In the genomic region with DNA sequence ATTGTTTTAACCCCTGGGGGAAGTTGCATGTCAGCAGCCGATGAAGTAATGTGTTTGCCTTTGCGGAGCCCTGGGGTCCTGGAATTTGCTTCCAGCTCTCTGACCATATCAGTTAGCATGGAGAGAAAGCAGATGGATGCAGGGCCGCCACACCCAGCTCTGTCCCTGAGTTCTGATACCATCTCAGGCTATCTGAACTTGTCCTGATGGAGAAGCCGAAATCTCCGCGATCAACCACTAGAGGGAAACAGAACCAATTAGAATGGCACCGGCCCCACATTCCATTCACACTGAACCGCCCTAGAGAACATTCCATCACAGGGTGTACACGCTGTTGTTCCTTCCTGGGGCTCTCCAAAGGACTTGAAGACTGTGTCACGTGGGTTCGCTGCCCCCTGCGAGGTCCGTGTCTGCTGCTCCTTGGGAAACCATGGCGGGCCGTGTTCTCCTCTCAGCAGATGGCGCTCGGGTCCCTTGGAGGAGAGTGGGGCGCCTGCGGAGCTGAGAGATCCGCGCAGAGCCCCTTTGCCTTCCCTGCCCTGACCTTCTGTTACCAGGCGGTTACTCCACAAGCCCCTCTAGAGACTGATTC, we compare ENCODE assay signal across 8 cellular contexts.
A peak's percentile ranks its signal among the peaks of the same experiment; 100 is the strongest.
DNase-seq lines count a peak whose midpoint lies in the region; ATAC-seq, FAIRE-seq and TF ChIP-seq lines count a peak whose summit lies in the region.

No MANE protein-coding gene starts in this region.

- no peaks in the 10 kb centered on the region for H4K20me1 ChIP-seq in HepG2 (ENCODE audit: insufficient read depth, low read length)

- WGBS in HepG2 (ENCODE audit: low lambda C conversion rate), result 11% methylated on average over 18 of the region's 22 CpGs

- no peak for TF ChIP-seq EP300 in HepG2 (IDR thresholded peaks at IDR 0.05; ENCODE audit: low read depth in 2 of 2, low read length in 2 of 2)
- no peak for TF ChIP-seq EP300 in HepG2 (CRISPR knock-in tag; IDR thresholded peaks at IDR 0.05; ENCODE audit: borderline replicate concordance)

- DNase-seq in NCI-H82 (lab: John Stamatoyannopoulos, UW) (peak; percentile 70), NCI-H82 treated with DMSO at 0.1 percent for 48 hours (lab: John Stamatoyannopoulos, UW; ENCODE audit: unreplicated experiment) (no peak), LoVo (ENCODE audit: low spot score) (peak; percentile 82), HepG2 (ENCODE audit: low spot score) (peak; percentile 83)
- DNase-seq in stimulated activated CD4-positive, alpha-beta T cell treated with anti-CD3 and anti-CD28 coated beads, Interleukin-2, amount 100 ng/mL, for 48 hours, result peak; percentile 26 to 28

- in situ Hi-C loops in HepG2 (cut with HindIII; ENCODE audit: extremely low pct_ligation_motif_present, low pct_unique_long_range_greater_than_20kb), result loop anchor here (5.0 kb wide), 1 partner anchor 292 kb away; no protein-coding TSS in a partner anchor

- CTCF ChIA-PET in HepG2 (lab: Yijun Ruan, JAX; ENCODE audit: low intra/inter-chr PET ratio, low total read pairs), result interaction anchor here (1.8 to 2.6 kb wide), 3 partner anchors 195 to 290 kb away, joined by 5 to 25 read pairs (median 17); no protein-coding TSS in a partner anchor

- POLR2A ChIA-PET in HepG2 (lab: Yijun Ruan, JAX), result interaction anchor here (0.8 to 3.5 kb wide), 12 partner anchors 12 to 453 kb away, joined by 3 to 18 read pairs (median 4); partner anchors contain the start of gene ARHGAP29

- no peaks in the 10 kb centered on the region for H3K9me3 ChIP-seq in duodenal mucosa (ENCODE audit: control insufficient read depth in 1 of 2, low read length in 2 of 2)
- H3K9me3 ChIP-seq in HepG2 (ENCODE audit: low read length), result no peaks in the 10 kb centered on the region

- no peak for TF ChIP-seq POLR2A in HepG2 (IDR thresholded peaks at IDR 0.05; ENCODE audit: insufficient read depth in 1 of 2, low read depth in 2 of 2, low read length in 2 of 2)

- peak overlapping the region; percentile 46 for H2AFZ ChIP-seq in HepG2 (ENCODE audit: low read length)

- no peak overlapping the region for H3K9ac ChIP-seq in duodenal mucosa (ENCODE audit: low read depth in 1 of 2, low read length in 2 of 2)
- H3K9ac ChIP-seq in HepG2 (ENCODE audit: insufficient read depth, low read depth, low read length), result no peak overlapping the region

- peak; percentile 87 for TF ChIP-seq RAD21 in HepG2 (CRISPR knock-in tag; IDR thresholded peaks at IDR 0.05)

- peak overlapping the region; percentile 86 for H3K4me2 ChIP-seq in HepG2 (ENCODE audit: low read depth, low read length)

- peak; percentile 78 for ATAC-seq in HepG2
- no peak for ATAC-seq in HG02623 (IDR thresholded peaks at IDR 0.05; ENCODE audit: unreplicated experiment)

- peaks cover 8 to 12% of the 10 kb centered on the region in 2 donors for H3K4me1 ChIP-seq in duodenal mucosa (ENCODE audit: control insufficient read depth in 1 of 2, insufficient read depth in 2 of 2, low read length in 2 of 2)
- H3K4me1 ChIP-seq in HepG2 (ENCODE audit: insufficient read depth, low read length), result peaks cover 52% of the 10 kb centered on the region

- H3K36me3 ChIP-seq in duodenal mucosa (ENCODE audit: control insufficient read depth in 1 of 2, insufficient read depth in 2 of 2, low read length in 2 of 2), result no peaks in the 10 kb centered on the region
- H3K36me3 ChIP-seq in HepG2 (replicated peaks in 1 of 2; ENCODE audit: control insufficient read depth in 1 of 2, insufficient read depth in 2 of 2, low read length in 2 of 2), result no peaks in the 10 kb centered on the region

- peak; percentile 92 for FAIRE-seq in HepG2 (lab: Jason Lieb, UNC)

- no peaks in the 10 kb centered on the region for H3K79me2 ChIP-seq in HepG2 (ENCODE audit: insufficient read depth, low read length)

- no peaks in the 10 kb centered on the region for H3K27me3 ChIP-seq in duodenal mucosa (ENCODE audit: control insufficient read depth in 1 of 2, insufficient read depth in 2 of 2, low read length in 2 of 2)
- H3K27me3 ChIP-seq in HepG2 (ENCODE audit: control insufficient read depth in 1 of 2, insufficient read depth in 2 of 2, low read length in 2 of 2), result no peaks in the 10 kb centered on the region

- H3K27ac ChIP-seq in VCaP (peak overlapping the region; percentile 85; the same call in 1 of the 2 replicates), duodenal mucosa (ENCODE audit: low read depth, low read length) (no peak overlapping the region), HepG2 (ENCODE audit: extremely low read length, insufficient read depth, low read length) (no peak overlapping the region)

- H3K4me3 ChIP-seq in duodenal mucosa (ENCODE audit: low read depth in 1 of 2, low read length in 2 of 2) (peak overlapping the region; percentile 5 to 37), HepG2 (replicated peaks in 1 of 3; ENCODE audit: insufficient read depth in 1 of 3, low read depth in 2 of 3, low read length in 3 of 3) (peak overlapping the region; percentile 14 to 71 (median 17); a peak in 5 of 6 replicates)

- BruUV-seq in HepG2 (replicated peaks; lab: Mats Ljungman, UMichigan), result no TSS peak

- TF ChIP-seq CTCF in VCaP (conservative IDR thresholded peaks at IDR 0.05) (peak; percentile 65), HepG2 (CRISPR knock-in tag; IDR thresholded peaks at IDR 0.05) (peak; percentile 89)

- intact Hi-C loops in HepG2 (cut with micrococcal nuclease; ENCODE audit: unreplicated experiment), result loop anchor here (1.0 to 5.0 kb wide), 5 partner anchors 17 to 417 kb away; no protein-coding TSS in a partner anchor

TF ChIP-seq in HepG2, 621 proteins besides CTCF, POLR2A, EP300 and RAD21 (continues in another document):
- TF ChIP-seq KLF6 (CRISPR knock-in tag; IDR thresholded peaks at IDR 0.05) (no peak), ZNF530 (CRISPR knock-in tag; IDR thresholded peaks at IDR 0.05; ENCODE audit: low read depth) (no peak), ZKSCAN1 (IDR thresholded peaks at IDR 0.05; ENCODE audit: low read length) (no peak), RNF219 (CRISPR knock-in tag; IDR thresholded peaks at IDR 0.05) (no peak), SNAPC4 (CRISPR knock-in tag; IDR thresholded peaks at IDR 0.05) (no peak), FOXA3 (CRISPR knock-in tag; IDR thresholded peaks at IDR 0.05) (no peak)
- TF ChIP-seq, protein P1, sequence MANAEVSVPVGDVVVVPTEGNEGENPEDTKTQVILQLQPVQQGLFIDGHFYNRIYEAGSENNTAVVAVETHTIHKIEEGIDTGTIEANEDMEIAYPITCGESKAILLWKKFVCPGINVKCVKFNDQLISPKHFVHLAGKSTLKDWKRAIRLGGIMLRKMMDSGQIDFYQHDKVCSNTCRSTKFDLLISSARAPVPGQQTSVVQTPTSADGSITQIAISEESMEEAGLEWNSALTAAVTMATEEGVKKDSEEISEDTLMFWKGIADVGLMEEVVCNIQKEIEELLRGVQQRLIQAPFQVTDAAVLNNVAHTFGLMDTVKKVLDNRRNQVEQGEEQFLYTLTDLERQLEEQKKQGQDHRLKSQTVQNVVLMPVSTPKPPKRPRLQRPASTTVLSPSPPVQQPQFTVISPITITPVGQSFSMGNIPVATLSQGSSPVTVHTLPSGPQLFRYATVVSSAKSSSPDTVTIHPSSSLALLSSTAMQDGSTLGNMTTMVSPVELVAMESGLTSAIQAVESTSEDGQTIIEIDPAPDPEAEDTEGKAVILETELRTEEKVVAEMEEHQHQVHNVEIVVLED (CRISPR knock-in tag; IDR thresholded peaks at IDR 0.05; ENCODE audit: borderline replicate concordance), result no peak; the same call in 1 of the 2 replicates
